2 cellular contexts compared by ENCODE assay signal in genomic region chr7:129188892-129189660, GRCh38.
TF ChIP-seq lines count a peak whose summit lies in the region.

No MANE protein-coding gene starts in this region.

TF ChIP-seq in HEK293, 187 proteins besides CTCF, POLR2A, EP300 and RAD21 (continued from another document and continues in another):
- no peak for TF ChIP-seq INSM2 (tag by site-specific recombination; IDR thresholded peaks at IDR 0.05)
- no peak for TF ChIP-seq ZNF280C (tag by site-specific recombination; IDR thresholded peaks at IDR 0.05)
- TF ChIP-seq, protein P1, sequence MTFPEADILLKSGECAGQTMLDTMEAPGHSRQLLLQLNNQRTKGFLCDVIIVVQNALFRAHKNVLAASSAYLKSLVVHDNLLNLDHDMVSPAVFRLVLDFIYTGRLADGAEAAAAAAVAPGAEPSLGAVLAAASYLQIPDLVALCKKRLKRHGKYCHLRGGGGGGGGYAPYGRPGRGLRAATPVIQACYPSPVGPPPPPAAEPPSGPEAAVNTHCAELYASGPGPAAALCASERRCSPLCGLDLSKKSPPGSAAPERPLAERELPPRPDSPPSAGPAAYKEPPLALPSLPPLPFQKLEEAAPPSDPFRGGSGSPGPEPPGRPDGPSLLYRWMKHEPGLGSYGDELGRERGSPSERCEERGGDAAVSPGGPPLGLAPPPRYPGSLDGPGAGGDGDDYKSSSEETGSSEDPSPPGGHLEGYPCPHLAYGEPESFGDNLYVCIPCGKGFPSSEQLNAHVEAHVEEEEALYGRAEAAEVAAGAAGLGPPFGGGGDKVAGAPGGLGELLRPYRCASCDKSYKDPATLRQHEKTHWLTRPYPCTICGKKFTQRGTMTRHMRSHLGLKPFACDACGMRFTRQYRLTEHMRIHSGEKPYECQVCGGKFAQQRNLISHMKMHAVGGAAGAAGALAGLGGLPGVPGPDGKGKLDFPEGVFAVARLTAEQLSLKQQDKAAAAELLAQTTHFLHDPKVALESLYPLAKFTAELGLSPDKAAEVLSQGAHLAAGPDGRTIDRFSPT (tag by site-specific recombination; IDR thresholded peaks at IDR 0.05) = peak; percentile 25; the same call in 1 of the 2 replicates
- peak; percentile 66 for TF ChIP-seq YY2 (tag by site-specific recombination; IDR thresholded peaks at IDR 0.05)
- peak; percentile 56; the same call in 1 of the 2 replicates for TF ChIP-seq ZFP37 (tag by site-specific recombination; IDR thresholded peaks at IDR 0.05)
- TF ChIP-seq SCRT1 (tag by site-specific recombination; IDR thresholded peaks at IDR 0.05; ENCODE audit: borderline replicate concordance) = no peak
- 0 out of 2 replicates have a peak, but pooled peaks have one; percentile 52 for TF ChIP-seq PBX3 (CRISPR knock-in tag; IDR thresholded peaks at IDR 0.05)
- no peak; the same call in 1 of the 2 replicates for TF ChIP-seq KLF16 (tag by site-specific recombination; IDR thresholded peaks at IDR 0.05)
- TF ChIP-seq ZNF398 (tag by site-specific recombination; IDR thresholded peaks at IDR 0.05) = peak; percentile 28; the same call in 1 of the 2 replicates
- TF ChIP-seq ZNF335 (tag by site-specific recombination; conservative IDR thresholded peaks at IDR 0.05) = peak; percentile 89
- TF ChIP-seq SP7 (tag by site-specific recombination; IDR thresholded peaks at IDR 0.05) = peak; percentile 29; the same call in 1 of the 2 replicates
- TF ChIP-seq GLIS1 (tag by site-specific recombination; IDR thresholded peaks at IDR 0.05) = peak; percentile 39; the same call in 1 of the 2 replicates

TF ChIP-seq in GM12878, 131 proteins besides CTCF, POLR2A, EP300 and RAD21 (continued from another document):
- no peak for TF ChIP-seq TAF1 (IDR thresholded peaks at IDR 0.05; ENCODE audit: borderline replicate concordance, low read depth, low read length)
- TF ChIP-seq LARP7 (IDR thresholded peaks at IDR 0.05) = peak; percentile 68; the same call in 1 of the 2 replicates
